9 cellular contexts compared by ENCODE assay signal in genomic region chr17:71084219-71084618, GRCh38.
A peak's percentile ranks its signal among the peaks of the same experiment; 100 is the strongest.
DNase-seq lines count a peak whose midpoint lies in the region; ATAC-seq and TF ChIP-seq lines count a peak whose summit lies in the region.
"Had no signal": no experiment of that assay in that cellular context is flagged by ENCODE, and none has a peak within 500 bp of the region (broad histone marks: within the 10 kb centered on the region; RNA-seq: fewer than 3 reads in every experiment).

No MANE protein-coding gene starts in this region.

- no peaks in the 10 kb centered on the region for H3F3A ChIP-seq in MM.1S (ENCODE audit: insufficient read depth, low read length)

- H3K27me3 ChIP-seq in MM.1S (replicated peaks; ENCODE audit: insufficient read depth, low read length) (no peaks in the 10 kb centered on the region), body of pancreas (no peaks in the 10 kb centered on the region)
- H3K27me3 ChIP-seq: BLaER1 had no signal

- no peaks in the 10 kb centered on the region for H4K20me1 ChIP-seq in MM.1S (ENCODE audit: insufficient read depth, low read length)
- H4K20me1 ChIP-seq: BLaER1 had no signal

- TF ChIP-seq CTCF in MM.1S (IDR thresholded peaks at IDR 0.05; ENCODE audit: low read length) = peak; percentile 56
- TF ChIP-seq CTCF in body of pancreas (IDR thresholded peaks at IDR 0.05) = peak in 5 of 7 experiments; percentile 24 to 46 (median 44)

- WGBS in body of pancreas, 2 donors = 36 to 45% methylated on average over 5 of the region's 5 CpGs

- no peak for ATAC-seq in body of pancreas

- intact Hi-C loops in body of pancreas (cut with DNase I) = no loop called here

- DNase-seq in NCI-H1694 treated with DMSO at 0.1 percent for 48 hours (lab: John Stamatoyannopoulos, UW) = peak; percentile 8
- no peak for DNase-seq in NCI-H1694 (lab: John Stamatoyannopoulos, UW)
- DNase-seq in MM.1S = peak; percentile 29
- DNase-seq in body of pancreas = peak; percentile 25 to 63 (median 49)
- peak; percentile 45 for DNase-seq in myocyte (ENCODE audit: low read depth)
- DNase-seq in activated effector memory CD4-positive, alpha-beta T cell treated with anti-CD3 and anti-CD28 coated beads, Interleukin-2, amount 50 U/mL, for 16 hours = no peak
- DNase-seq in NK-92 (lab: John Stamatoyannopoulos, UW; ENCODE audit: unreplicated experiment) = no peak
- DNase-seq in activated CD4-positive, CD25-positive, alpha-beta regulatory T cell treated with anti-CD3 and anti-CD28 coated beads, Interleukin-2, amount 50 U/mL, for 72 hours = no peak

- H3K79me2 ChIP-seq in MM.1S (ENCODE audit: low read length) = no peaks in the 10 kb centered on the region

- no peak overlapping the region for H3K27ac ChIP-seq in MM.1S (ENCODE audit: low read length)
- H3K27ac ChIP-seq in body of pancreas = no peak overlapping the region
- H3K27ac ChIP-seq: BLaER1 had no signal

- H3K9me3 ChIP-seq in MM.1S (replicated peaks; ENCODE audit: insufficient read depth, low read length) = no peaks in the 10 kb centered on the region
- H3K9me3 ChIP-seq in body of pancreas = no peaks in the 10 kb centered on the region
- H3K9me3 ChIP-seq: BLaER1 had no signal

- H3K36me3 ChIP-seq in MM.1S (replicated peaks; ENCODE audit: insufficient read depth, low read length) = no peaks in the 10 kb centered on the region
- no peaks in the 10 kb centered on the region for H3K36me3 ChIP-seq in body of pancreas (replicated peaks in 1 of 2; ENCODE audit: insufficient read depth in 1 of 2, low read depth in 2 of 2)
- H3K36me3 ChIP-seq: BLaER1 had no signal

- no peak overlapping the region for H3K4me2 ChIP-seq in MM.1S (ENCODE audit: low read depth, low read length)
- H3K4me2 ChIP-seq: BLaER1 had no signal

- no peaks in the 10 kb centered on the region for H3K9me2 ChIP-seq in MM.1S (replicated peaks; ENCODE audit: insufficient read depth, low read length)

- H2AFZ ChIP-seq in MM.1S (ENCODE audit: low read length) = no peak overlapping the region

- H3K4me1 ChIP-seq in MM.1S (ENCODE audit: low read length) (no peaks in the 10 kb centered on the region), body of pancreas (no peaks in the 10 kb centered on the region)
- H3K4me1 ChIP-seq: BLaER1 had no signal

- H3K9ac ChIP-seq in MM.1S (ENCODE audit: low read length) = no peak overlapping the region
- H3K9ac ChIP-seq: BLaER1 had no signal

- TF ChIP-seq POLR2A in body of pancreas (IDR thresholded peaks at IDR 0.05) = no peak

- H3K4me3 ChIP-seq in MM.1S (ENCODE audit: low read length) (no peak overlapping the region), body of pancreas (no peak overlapping the region)
- H3K4me3 ChIP-seq: BLaER1 had no signal

Comparison
In these comparisons a context has a peak if more than half of its experiments do, and no peak if none do; other contexts are left out.
1. DNase-seq: peak in NCI-H1694 treated with DMSO at 0.1 percent for 48 hours (single experiment), MM.1S (single experiment), body of pancreas (4 of 4) and myocyte (single experiment); none in NCI-H1694 (single experiment), activated effector memory CD4-positive, alpha-beta T cell treated with anti-CD3 and anti-CD28 coated beads, Interleukin-2, amount 50 U/mL, for 16 hours (single experiment), NK-92 (single experiment) and activated CD4-positive, CD25-positive, alpha-beta regulatory T cell treated with anti-CD3 and anti-CD28 coated beads, Interleukin-2, amount 50 U/mL, for 72 hours (single experiment).